In genomic region chr15:78734441-78735064, GRCh38 we compare ENCODE assay signal across 25 cellular contexts.
"Had no signal": no experiment of that assay in that cellular context is flagged by ENCODE, and none has a peak within 500 bp of the region (broad histone marks: within the 10 kb centered on the region; RNA-seq: fewer than 3 reads in every experiment).

No MANE protein-coding gene starts in this region.

- H3K27me3 ChIP-seq: brain microvascular endothelial cell, left lung, pancreas, tibial nerve, uterus had no signal

- DNase-seq: activated CD4-positive, alpha-beta T cell treated with anti-CD3 and anti-CD28 coated beads, Interleukin-2, amount 50 U/mL, for 1 hour; activated gamma-delta T cell treated with Interleukin-2 at 50 U/mL for 16 hours; activated naive CD4-positive, alpha-beta T cell treated with anti-CD3 and anti-CD28 coated beads, Interleukin-2, amount 50 U/mL, for 16 hours; activated T-cell treated with anti-CD3 and anti-CD28 coated beads, Interleukin-2, amount 50 U/mL, for 4 hours; amniotic stem cell; brain microvascular endothelial cell; foreskin fibroblast; lower lobe of right lung; mesendoderm; mucosa of descending colon; pancreas; stimulated activated CD4-positive, alpha-beta T cell treated with anti-CD3 and anti-CD28 coated beads, Interleukin-1b, Interleukin-23, amount 100 ng/mL, for 48 hours; stimulated activated CD4-positive, alpha-beta T cell treated with anti-CD3 and anti-CD28 coated beads, Interleukin-4, amount 100 ng/mL, for 4 hours; stimulated activated CD8-positive, alpha-beta memory T cell treated with anti-CD3 and anti-CD28 coated beads, Interleukin-4, amount 100 ng/mL, for 48 hours; T-helper 2 cell; uterus had no signal

- H3K4me3 Mint-ChIP-seq: activated T-cell treated with anti-CD3 and anti-CD28 coated beads, Interleukin-2, amount 50 U/mL, for 4 hours; activated T-helper 17 cell treated with anti-CD3 and anti-CD28 coated beads, Interleukin-2, amount 50 U/mL, for 72 hours; natural killer cell treated with Interleukin-12 subunit alpha and Interleukin-12 subunit beta and Interleukin-15 and Interleukin-18, amount 100 ng/mL, for 72 hours; stimulated activated memory B cell treated with anti-CD40 and anti-IgM and Interleukin-4, amounts not matched to agents 10 μg/mL and 1 μg/mL and 100 μg/mL, for 72 hours; WTC11 had no signal

- H3K27ac Mint-ChIP-seq: activated T-helper 17 cell treated with anti-CD3 and anti-CD28 coated beads, Interleukin-2, amount 50 U/mL, for 72 hours; natural killer cell treated with Interleukin-12 subunit alpha and Interleukin-12 subunit beta and Interleukin-15 and Interleukin-18, amount 100 ng/mL, for 72 hours; stimulated activated memory B cell treated with anti-CD40 and anti-IgM and Interleukin-4, amounts not matched to agents 10 μg/mL and 1 μg/mL and 100 μg/mL, for 72 hours; WTC11 had no signal

- H3K36me3 Mint-ChIP-seq: natural killer cell treated with Interleukin-12 subunit alpha and Interleukin-12 subunit beta and Interleukin-15 and Interleukin-18, amount 100 ng/mL, for 72 hours; stimulated activated memory B cell treated with anti-CD40 and anti-IgM and Interleukin-4, amounts not matched to agents 10 μg/mL and 1 μg/mL and 100 μg/mL, for 72 hours; WTC11 had no signal

- H3K36me3 ChIP-seq: brain microvascular endothelial cell, left lung, lower lobe of right lung, pancreas, prostate gland, tibial nerve, uterus had no signal

- H3K4me1 Mint-ChIP-seq: activated T-helper 17 cell treated with anti-CD3 and anti-CD28 coated beads, Interleukin-2, amount 50 U/mL, for 72 hours had no signal

- ATAC-seq: activated T-cell treated with anti-CD3 and anti-CD28 coated beads, Interleukin-2, amount 50 U/mL, for 4 hours; activated T-helper 17 cell treated with anti-CD3 and anti-CD28 coated beads, Interleukin-2, amount 50 U/mL, for 72 hours; esophagus mucosa; left lung; lower lobe of right lung; mucosa of descending colon; natural killer cell treated with Interleukin-12 subunit alpha and Interleukin-12 subunit beta and Interleukin-15 and Interleukin-18, amount 100 ng/mL, for 72 hours; pancreas; stimulated activated memory B cell treated with anti-CD40 and anti-IgM and Interleukin-4, amounts not matched to agents 10 μg/mL and 1 μg/mL and 100 μg/mL, for 72 hours; WTC11 had no signal

- H3K4me1 ChIP-seq: left lung, lower lobe of right lung, pancreas, prostate gland, tibial nerve, uterus had no signal

- H3K27ac ChIP-seq: brain microvascular endothelial cell, left lung, lower lobe of right lung, pancreas, prostate gland, tibial nerve, uterus had no signal

- H3K9me3 Mint-ChIP-seq: activated T-cell treated with anti-CD3 and anti-CD28 coated beads, Interleukin-2, amount 50 U/mL, for 4 hours; activated T-helper 17 cell treated with anti-CD3 and anti-CD28 coated beads, Interleukin-2, amount 50 U/mL, for 72 hours; natural killer cell treated with Interleukin-12 subunit alpha and Interleukin-12 subunit beta and Interleukin-15 and Interleukin-18, amount 100 ng/mL, for 72 hours; stimulated activated memory B cell treated with anti-CD40 and anti-IgM and Interleukin-4, amounts not matched to agents 10 μg/mL and 1 μg/mL and 100 μg/mL, for 72 hours; WTC11 had no signal

- H3K9me3 ChIP-seq: left lung, lower lobe of right lung, mucosa of descending colon, pancreas, prostate gland, tibial nerve, uterus had no signal

- H3K4me3 ChIP-seq: left lung, lower lobe of right lung, mucosa of descending colon, pancreas, prostate gland, smooth muscle cell, tibial nerve, uterus had no signal
